ENCODE assay signal across 8 cellular contexts in the genomic region with DNA sequence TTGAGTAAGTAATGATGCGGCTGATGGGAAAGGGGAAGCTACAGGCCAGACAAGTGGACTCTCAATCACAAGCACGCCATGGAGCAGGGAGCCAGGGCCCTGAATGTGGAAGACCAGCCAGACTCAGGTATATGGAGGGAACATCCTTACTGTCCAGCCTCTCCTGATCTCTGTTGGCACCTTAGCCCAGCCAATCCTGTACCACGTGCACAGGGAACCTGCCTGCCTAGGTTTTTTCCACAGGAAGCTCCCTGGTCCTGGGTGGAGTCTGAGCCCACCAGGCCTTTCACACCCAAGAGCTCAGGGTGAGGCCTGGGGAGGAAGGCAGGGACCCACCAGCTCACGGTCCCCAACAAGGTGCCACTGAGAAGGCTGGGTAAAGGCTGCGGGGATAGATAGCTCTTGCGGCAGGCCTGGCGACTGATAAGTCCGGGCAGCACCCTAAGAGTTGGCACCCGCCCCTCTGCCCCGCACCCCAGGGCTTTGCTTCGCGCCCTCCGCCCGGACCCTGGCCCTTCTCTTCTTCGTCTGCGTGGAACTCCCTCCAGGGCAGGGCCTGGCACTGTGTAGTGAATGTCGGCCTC. TPM values are rescaled to one million over a fixed set of nuclear protein-coding genes. Genes with fewer than 3 reads are reported as not detected.
DNase-seq lines count a peak whose midpoint lies in the region; ATAC-seq and TF ChIP-seq lines count a peak whose summit lies in the region.

No MANE protein-coding gene starts in this region.

- H3K36me3 Mint-ChIP-seq in T-helper 2 cell treated with Interferon-gamma antibody and Interleukin-4, amounts not matched to agents 5 μg/mL and 100 μg/mL, for 36 hours (ENCODE audit: low read depth): peaks cover 7% of the 10 kb centered on the region

- no peak for ATAC-seq in HG03108 (IDR thresholded peaks at IDR 0.05; ENCODE audit: unreplicated experiment)

- peak overlapping the region; percentile 98 for H3K27ac Mint-ChIP-seq in T-helper 2 cell treated with Interferon-gamma antibody and Interleukin-4, amounts not matched to agents 5 μg/mL and 100 μg/mL, for 36 hours

- H3K4me3 Mint-ChIP-seq in T-helper 2 cell treated with Interferon-gamma antibody and Interleukin-4, amounts not matched to agents 5 μg/mL and 100 μg/mL, for 36 hours: peak overlapping the region; percentile 93

- H3K4me1 Mint-ChIP-seq in T-helper 2 cell treated with Interferon-gamma antibody and Interleukin-4, amounts not matched to agents 5 μg/mL and 100 μg/mL, for 36 hours (ENCODE audit: low read depth): peaks cover 13% of the 10 kb centered on the region

- DNase-seq in T-helper 2 cell treated with Interferon-gamma antibody and Interleukin-4, amounts not matched to agents 5 μg/mL and 100 μg/mL, for 36 hours (ENCODE audit: low spot score): peak; percentile 15
- DNase-seq in T-helper 2 cell (no peak), SJCRH30 (no peak), esophagus muscularis mucosa (ENCODE audit: extremely low spot score) (no peak), prostate gland (ENCODE audit: low spot score) (no peak), DMS114 treated with DMSO at 0.1 percent for 48 hours (lab: John Stamatoyannopoulos, UW; ENCODE audit: unreplicated experiment) (no peak), NCI-H128 (lab: John Stamatoyannopoulos, UW; ENCODE audit: unreplicated experiment) (no peak)

- H3K27me3 Mint-ChIP-seq in T-helper 2 cell treated with Interferon-gamma antibody and Interleukin-4, amounts not matched to agents 5 μg/mL and 100 μg/mL, for 36 hours (ENCODE audit: low read depth): no peaks in the 10 kb centered on the region

- intact Hi-C loops in esophagus muscularis mucosa (cut with DNase I): no loop called here
- intact Hi-C loops in prostate gland (cut with DNase I): no loop called here

- peak overlapping the region; percentile 84 for H3K4me3 ChIP-seq in SJCRH30
- peak overlapping the region; percentile 74 to 88 (median 78) for H3K4me3 ChIP-seq in esophagus muscularis mucosa
- peak overlapping the region; percentile 67 to 77 for H3K4me3 ChIP-seq in prostate gland

- H3K27me3 ChIP-seq in SJCRH30: no peaks in the 10 kb centered on the region
- peaks cover 0 to 12% (median 1%) of the 10 kb centered on the region in 4 donors for H3K27me3 ChIP-seq in esophagus muscularis mucosa
- no peaks in the 10 kb centered on the region for H3K27me3 ChIP-seq in prostate gland (replicated peaks; ENCODE audit: insufficient read depth)

- no peak for TF ChIP-seq POLR2A in esophagus muscularis mucosa (IDR thresholded peaks at IDR 0.05; ENCODE audit: low read depth)
- no peak for TF ChIP-seq POLR2A in prostate gland (IDR thresholded peaks at IDR 0.05)

- no peaks in the 10 kb centered on the region for H3K9me3 Mint-ChIP-seq in T-helper 2 cell treated with Interferon-gamma antibody and Interleukin-4, amounts not matched to agents 5 μg/mL and 100 μg/mL, for 36 hours

- WGBS in esophagus muscularis mucosa: 77% methylated on average over 2 of the region's 17 CpGs
- WGBS in prostate gland: 26% methylated on average over 16 of the region's 17 CpGs

- no peak for TF ChIP-seq EP300 in esophagus muscularis mucosa (IDR thresholded peaks at IDR 0.05)

- H3K36me3 ChIP-seq in SJCRH30 (no peaks in the 10 kb centered on the region; the same call in 1 of the 2 replicates), esophagus muscularis mucosa (peaks cover 16 to 28% (median 27%) of the 10 kb centered on the region in 4 donors), prostate gland (peaks cover 0 to 6% of the 10 kb centered on the region in 2 donors)

- TF ChIP-seq CTCF in esophagus muscularis mucosa (IDR thresholded peaks at IDR 0.05) (no peak), prostate gland (IDR thresholded peaks at IDR 0.05) (no peak)

- H3K27ac ChIP-seq in SJCRH30 (peak overlapping the region; percentile 83), esophagus muscularis mucosa (replicated peaks in 1 of 4) (peak overlapping the region; percentile 87 to 94 (median 93)), prostate gland (peak overlapping the region; percentile 90 to 91)

- H3K9me3 ChIP-seq in SJCRH30 (replicated peaks): no peaks in the 10 kb centered on the region
- no peaks in the 10 kb centered on the region for H3K9me3 ChIP-seq in esophagus muscularis mucosa
- H3K9me3 ChIP-seq in prostate gland: no peaks in the 10 kb centered on the region

- H3K4me1 ChIP-seq in SJCRH30: no peaks in the 10 kb centered on the region
- H3K4me1 ChIP-seq in esophagus muscularis mucosa: peaks cover 15 to 31% (median 23%) of the 10 kb centered on the region in 4 donors
- peaks cover 6% of the 10 kb centered on the region for H3K4me1 ChIP-seq in prostate gland (replicated peaks)

RNA-seq across cellular contexts. Expression of a gene that starts 0.9 kb away (rescaled TPM):
- total RNA-seq in SJCRH30 (2014; rRNA removed; shearing (Covaris generic)): 61.8 and 63.0 TPM in 2 replicates
- 10 to 100 TPM; 48.2 to 75.5 (median 68.1) TPM for total RNA-seq in esophagus muscularis mucosa
- 100 to 1,000 TPM in 1 of 2 donors, 10 to 100 TPM in 1; 84.4 to 116 TPM for total RNA-seq in prostate gland

RNA-seq across cellular contexts. Expression of a gene that starts 16.1 kb away (rescaled TPM):
- total RNA-seq in SJCRH30 (2014; rRNA removed; shearing (Covaris generic)): 0.84 and 3.3 TPM in 2 replicates
- total RNA-seq in esophagus muscularis mucosa (1 to 10 TPM; 1.7 to 4.7 (median 3.8) TPM), prostate gland (10 to 100 TPM; 10.2 to 32.2 TPM)

RNA-seq across cellular contexts. Expression of a gene that starts 16.1 kb away (rescaled TPM):
- 12.0 and 12.3 TPM in 2 replicates for total RNA-seq in SJCRH30 (2014; rRNA removed; shearing (Covaris generic))
- total RNA-seq in esophagus muscularis mucosa (10 to 100 TPM; 23.4 to 36.2 (median 31.5) TPM), prostate gland (10 to 100 TPM; 24.9 to 58.3 TPM)

RNA-seq across cellular contexts. Expression of a gene that starts 46.3 kb away (rescaled TPM):
- total RNA-seq in SJCRH30 (2014; rRNA removed; shearing (Covaris generic)): 3.9 and 4.2 TPM in 2 replicates
- 1 to 10 TPM in 2 of 4 donors, not detected in 2; 1.2 to 1.7 TPM for total RNA-seq in esophagus muscularis mucosa
- total RNA-seq in prostate gland: 10 to 100 TPM in 1 of 2 donors, 1 to 10 TPM in 1; 1.4 to 12.4 TPM

RNA-seq across cellular contexts. Expression of a gene that starts 50.5 kb away (rescaled TPM):
- 12.9 and 14.6 TPM in 2 replicates for total RNA-seq in SJCRH30 (2014; rRNA removed; shearing (Covaris generic))
- 10 to 100 TPM; 12.0 to 18.9 (median 17.6) TPM for total RNA-seq in esophagus muscularis mucosa
- 10 to 100 TPM; 28.8 to 60.1 TPM for total RNA-seq in prostate gland
